In the genomic region with DNA sequence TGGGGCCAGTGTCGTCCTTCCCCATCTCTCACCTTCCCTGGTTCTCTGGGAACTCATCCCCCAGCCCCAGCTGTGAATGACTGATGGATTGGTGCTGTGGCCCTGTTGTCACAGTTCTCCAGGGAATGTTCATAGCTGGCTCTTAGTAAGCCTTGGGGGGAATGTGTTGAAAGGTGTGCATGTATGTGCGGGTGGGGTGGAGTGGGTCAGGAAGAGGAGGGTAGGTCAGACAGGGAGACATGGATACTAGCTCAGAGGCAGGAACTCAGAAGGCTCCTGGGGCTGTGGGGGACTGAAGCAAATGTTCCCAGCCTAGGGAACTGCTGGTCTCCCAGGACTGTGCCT, we compare ENCODE assay signal across 28 cellular contexts. TPM values are rescaled to one million over a fixed set of nuclear protein-coding genes. Genes with fewer than 3 reads are reported as not detected.
A peak's percentile ranks its signal among the peaks of the same experiment; 100 is the strongest.
DNase-seq lines count a peak whose midpoint lies in the region; ATAC-seq, FAIRE-seq and TF ChIP-seq lines count a peak whose summit lies in the region.
"Had no signal": no experiment of that assay in that cellular context is flagged by ENCODE, and none has a peak within 500 bp of the region (broad histone marks: within the 10 kb centered on the region; RNA-seq: fewer than 3 reads in every experiment).

No MANE protein-coding gene starts in this region.

- H3K9me3 ChIP-seq in H9 (ENCODE audit: control insufficient read depth, low read depth, low read length): no peaks in the 10 kb centered on the region
- H3K9me3 ChIP-seq in K562 (replicated peaks; ENCODE audit: control insufficient read depth, insufficient read depth, low read depth, low read length): no peaks in the 10 kb centered on the region
- H3K9me3 ChIP-seq in naive thymus-derived CD4-positive, alpha-beta T cell (ENCODE audit: control insufficient read depth in 2 of 3, low read length in 3 of 3): no peaks in the 10 kb centered on the region
- H3K9me3 ChIP-seq: BLaER1, Peyer's patch had no signal

- H3K27me3 ChIP-seq in H9 (ENCODE audit: insufficient read depth, low read length) (peaks cover 70% of the 10 kb centered on the region), K562 (ENCODE audit: control insufficient read depth in 2 of 2, insufficient read depth in 2 of 2, low read length in 2 of 2) (peaks cover 24 to 61% of the 10 kb centered on the region in 2 experiments)
- H3K27me3 ChIP-seq in naive thymus-derived CD4-positive, alpha-beta T cell (ENCODE audit: control insufficient read depth in 2 of 2, insufficient read depth in 2 of 2, low read length in 2 of 2): peaks cover 0 to 17% of the 10 kb centered on the region in 2 donors

- ATAC-seq in K562: no peak
- no peak for ATAC-seq in naive thymus-derived CD4-positive, alpha-beta T cell
- no peak for ATAC-seq in GM21825 (IDR thresholded peaks at IDR 0.05; ENCODE audit: unreplicated experiment)
- ATAC-seq in HG02678 (IDR thresholded peaks at IDR 0.05; ENCODE audit: unreplicated experiment): no peak

- no peak overlapping the region for H3K4ac ChIP-seq in H9 (ENCODE audit: low read depth, low read length)

- H2BK15ac ChIP-seq in H9 (ENCODE audit: low read depth, low read length): no peak overlapping the region

- no TSS peak for BruUV-seq in K562 (replicated peaks; lab: Mats Ljungman, UMichigan)

- no peak overlapping the region for H2BK5ac ChIP-seq in H9 (ENCODE audit: insufficient read length, low read length)

- H2BK12ac ChIP-seq in H9 (ENCODE audit: insufficient read length, low read depth, low read length): no peak overlapping the region

- no peak for TF ChIP-seq EP300 in K562 (IDR thresholded peaks at IDR 0.05; ENCODE audit: low read length)

- FAIRE-seq in K562 (lab: Jason Lieb, UNC): no peak
- FAIRE-seq: D721Med, GM18507 had no signal

- H4K8ac ChIP-seq in H9 (replicated peaks; ENCODE audit: insufficient read length, low read depth, low read length): no peak overlapping the region

- H2BK120ac ChIP-seq in H9 (ENCODE audit: low read depth, low read length, poor library complexity, severe bottlenecking): no peak overlapping the region

- H3K79me1 ChIP-seq in H9 (ENCODE audit: insufficient read depth, low read depth, low read length, poor library complexity, severe bottlenecking): no peaks in the 10 kb centered on the region

- H3K23me2 ChIP-seq in H9 (ENCODE audit: insufficient read length, low read depth, low read length, poor library complexity, severe bottlenecking): peaks cover 15% of the 10 kb centered on the region

- H3K56ac ChIP-seq in H9 (ENCODE audit: insufficient read length, low read depth, low read length): no peak overlapping the region

- no peak overlapping the region for H4K91ac ChIP-seq in H9 (ENCODE audit: insufficient read length, low read depth, low read length)

- H3K4me1 ChIP-seq in H9 (ENCODE audit: insufficient read depth, low read length) (peaks cover 3% of the 10 kb centered on the region), K562 (replicated peaks in 1 of 2; ENCODE audit: control insufficient read depth in 2 of 2, insufficient read depth in 2 of 2, low read length in 2 of 2) (peaks cover 0 to 35% of the 10 kb centered on the region in 2 experiments; a peak in 3 of 5 replicates)
- peaks cover 9 to 17% of the 10 kb centered on the region in 2 donors for H3K4me1 ChIP-seq in naive thymus-derived CD4-positive, alpha-beta T cell (ENCODE audit: control insufficient read depth in 2 of 2, insufficient read depth in 2 of 2, low read length in 2 of 2)

- no peaks in the 10 kb centered on the region for H3K36me3 ChIP-seq in K562 (ENCODE audit: control insufficient read depth, insufficient read depth, low read length)
- no peaks in the 10 kb centered on the region for H3K36me3 ChIP-seq in naive thymus-derived CD4-positive, alpha-beta T cell (ENCODE audit: control insufficient read depth in 2 of 3, insufficient read depth in 3 of 3, low read length in 3 of 3)
- H3K36me3 ChIP-seq: BLaER1, Peyer's patch had no signal

- H3K9ac ChIP-seq in H9 (ENCODE audit: extremely low read depth, insufficient read length, low read length): no peak overlapping the region
- H3K9ac ChIP-seq in K562 (ENCODE audit: insufficient read depth in 1 of 2, low read depth in 2 of 2, low read length in 2 of 2): peak overlapping the region in 1 of 2 experiments; percentile 5; a peak in 2 of 4 replicates
- H3K9ac ChIP-seq: BLaER1 had no signal

- H3K4me3 Mint-ChIP-seq in H9 (peak overlapping the region in 1 of 2 experiments; percentile 67; a peak in 3 of 5 replicates), progenitor cell of endocrine pancreas (ENCODE audit: low read depth) (no peak overlapping the region)
- H3K4me3 Mint-ChIP-seq in naive thymus-derived CD4-positive, alpha-beta T cell: peak overlapping the region in 6 of 10 donors; percentile 7 to 94 (median 66)

- peaks cover 37 to 70% of the 10 kb centered on the region in 2 experiments for H3K4me1 Mint-ChIP-seq in H9
- peaks cover 15 to 44% (median 24%) of the 10 kb centered on the region in 7 donors for H3K4me1 Mint-ChIP-seq in naive thymus-derived CD4-positive, alpha-beta T cell
- H3K4me1 Mint-ChIP-seq in progenitor cell of endocrine pancreas (ENCODE audit: low read depth): peaks cover 22% of the 10 kb centered on the region

- H4K20me1 ChIP-seq in H9 (ENCODE audit: control insufficient read depth, insufficient read depth, insufficient read length) (no peaks in the 10 kb centered on the region), K562 (replicated peaks; ENCODE audit: control insufficient read depth, insufficient read depth, low read length) (peaks cover 4% of the 10 kb centered on the region)

- H3K23ac ChIP-seq in H9 (ENCODE audit: insufficient read length, low read depth, low read length): no peak overlapping the region

- no peak overlapping the region for H2AK5ac ChIP-seq in H9 (ENCODE audit: insufficient read length, low read length)

- H3K79me2 ChIP-seq in H9 (ENCODE audit: insufficient read depth, low read length) (no peaks in the 10 kb centered on the region), K562 (ENCODE audit: control insufficient read depth, insufficient read depth, low read length) (no peaks in the 10 kb centered on the region)

- H3K18ac ChIP-seq in H9 (ENCODE audit: insufficient read length, low read depth, low read length): no peak overlapping the region

- H3K36me3 Mint-ChIP-seq in H9 (ENCODE audit: insufficient read depth in 1 of 3, low read depth in 3 of 3) (no peaks in the 10 kb centered on the region; a peak in 1 of 7 replicates), progenitor cell of endocrine pancreas (ENCODE audit: insufficient read depth) (no peaks in the 10 kb centered on the region)
- peaks cover 0 to 1% (median 0%) of the 10 kb centered on the region in 5 donors for H3K36me3 Mint-ChIP-seq in naive thymus-derived CD4-positive, alpha-beta T cell
- H3K36me3 Mint-ChIP-seq: CD4-positive, CD25-positive, alpha-beta regulatory T cell; IgD-negative memory B cell had no signal

- peak overlapping the region; percentile 6 for H3K4me2 ChIP-seq in H9 (ENCODE audit: insufficient read depth, insufficient read length, low read length)
- no peak overlapping the region for H3K4me2 ChIP-seq in K562 (ENCODE audit: insufficient read depth, low read length)
- H3K4me2 ChIP-seq: BLaER1 had no signal

- no peak overlapping the region for H2BK20ac ChIP-seq in H9 (ENCODE audit: low read depth, low read length, poor library complexity, severe bottlenecking)

- intact Hi-C loops in K562 (cut with micrococcal nuclease): no loop called here
- intact Hi-C loops in naive thymus-derived CD4-positive, alpha-beta T cell (cut with micrococcal nuclease): no loop called here

- in situ Hi-C loops in K562 (cut with MboI): no loop called here

- WGBS in H9 (ENCODE audit: extremely low coverage, insufficient read length, low lambda C conversion rate): no CpG with 5 or more reads among the region's 2 CpGs
- 14% methylated on average over 2 of the region's 2 CpGs for WGBS in K562 (ENCODE audit: insufficient coverage, low coverage, missing lambda C conversion rate)

- H3K14ac ChIP-seq in H9 (ENCODE audit: insufficient read depth, low read length): no peak overlapping the region

- H3K27me3 Mint-ChIP-seq in H9 (ENCODE audit: low read depth) (peaks cover 98% of the 10 kb centered on the region), progenitor cell of endocrine pancreas (peaks cover 83% of the 10 kb centered on the region)
- H3K27me3 Mint-ChIP-seq in naive thymus-derived CD4-positive, alpha-beta T cell: peaks cover 36 to 86% (median 46%) of the 10 kb centered on the region in 5 donors

- H3K4me3 ChIP-seq in K562: no peak overlapping the region
- H3K4me3 ChIP-seq in naive thymus-derived CD4-positive, alpha-beta T cell (ENCODE audit: low read length): no peak overlapping the region
- H3K4me3 ChIP-seq: Peyer's patch, SK-N-MC had no signal

- CTCF ChIA-PET in K562 (lab: Yijun Ruan, JAX; ENCODE audit: low intra/inter-chr PET ratio): no interaction called here
- CTCF ChIA-PET in naive thymus-derived CD4-positive, alpha-beta T cell (lab: Charles Lee): interaction anchor here (0.6 to 1.1 kb wide), 2 partner anchors 21 to 153 kb away, joined by 3 to 7 read pairs; no protein-coding TSS in a partner anchor

- POLR2A ChIA-PET in K562 (lab: Yijun Ruan, JAX): interaction anchor here (0.6 kb wide), 1 partner anchor 84 kb away, joined by 4 read pairs; no protein-coding TSS in a partner anchor
- POLR2A ChIA-PET in naive thymus-derived CD4-positive, alpha-beta T cell (lab: Charles Lee): interaction anchor here (0.7 kb wide), 1 partner anchor 16 kb away, joined by 3 read pairs; no protein-coding TSS in a partner anchor

- H4K5ac ChIP-seq in H9 (ENCODE audit: insufficient read length, low read depth, low read length): no peak overlapping the region

- H3K9me3 Mint-ChIP-seq in H9: peaks cover 0 to 3% of the 10 kb centered on the region in 2 experiments; a peak in 1 of 5 replicates
- H3K9me3 Mint-ChIP-seq in naive thymus-derived CD4-positive, alpha-beta T cell: peaks cover 0 to 4% (median 0%) of the 10 kb centered on the region in 11 donors
- H3K9me3 Mint-ChIP-seq in progenitor cell of endocrine pancreas (ENCODE audit: low read depth): no peaks in the 10 kb centered on the region
- H3K9me3 Mint-ChIP-seq: IgD-negative memory B cell had no signal

- H3K27ac ChIP-seq in H9 (ENCODE audit: insufficient read length, low read depth, low read length): no peak overlapping the region
- H3K27ac ChIP-seq in K562 (ENCODE audit: extremely low read depth, low read depth, low read length): no peak overlapping the region
- no peak overlapping the region for H3K27ac ChIP-seq in naive thymus-derived CD4-positive, alpha-beta T cell (ENCODE audit: low read depth, low read length)
- H3K27ac ChIP-seq: BLaER1, Peyer's patch, SK-N-MC had no signal

- H3K27ac Mint-ChIP-seq in H9 (no peak overlapping the region), progenitor cell of endocrine pancreas (no peak overlapping the region)
- no peak overlapping the region for H3K27ac Mint-ChIP-seq in naive thymus-derived CD4-positive, alpha-beta T cell
- H3K27ac Mint-ChIP-seq: CD4-positive, CD25-positive, alpha-beta regulatory T cell had no signal

- no peak overlapping the region for H2AFZ ChIP-seq in H9 (ENCODE audit: low read length)
- no peak overlapping the region for H2AFZ ChIP-seq in K562 (ENCODE audit: low read depth, low read length)

- no peak overlapping the region for H3T11ph ChIP-seq in H9 (ENCODE audit: low read length)

- peaks cover 2% of the 10 kb centered on the region for H3K9me1 ChIP-seq in K562 (ENCODE audit: control insufficient read depth, insufficient read depth, low read length)

- no peak for TF ChIP-seq RAD21 in K562 (CRISPR knock-in tag; conservative IDR thresholded peaks at IDR 0.05 in 1 of 2, IDR thresholded peaks at IDR 0.05 in 1 of 2)

- no peak for DNase-seq in H9
- DNase-seq in K562 (ENCODE audit: extremely low read depth in 1 of 4, low spot score in 3 of 4): no peak
- DNase-seq in naive thymus-derived CD4-positive, alpha-beta T cell: no peak
- DNase-seq in progenitor cell of endocrine pancreas (ENCODE audit: low spot score, unreplicated experiment): no peak
- DNase-seq in NCI-H1105 treated with DMSO at 0.1 percent for 48 hours (lab: John Stamatoyannopoulos, UW): no peak
- DNase-seq in NK-92 treated with Interleukin-12 subunit alpha and Interleukin-12 subunit beta, amount 100 ng/mL, for 24 hours (lab: John Stamatoyannopoulos, UW): no peak
- DNase-seq: CD4-positive, CD25-positive, alpha-beta regulatory T cell; NCI-H1048; NCI-H1417 treated with DMSO at 0.1 percent for 48 hours; NCI-H1694 treated with DMSO at 0.1 percent for 48 hours; NCI-H2081 treated with DMSO at 0.1 percent for 48 hours; NCI-H2171; NCI-H226; NCI-H510A; NCI-H69; OCI-M1; Peyer's patch; SIG-M5; SW 1271 had no signal

- no peak for TF ChIP-seq POLR2A in K562 (conservative IDR thresholded peaks at IDR 0.05)

- TF ChIP-seq CTCF in H9 (conservative IDR thresholded peaks at IDR 0.05) (no peak), K562 (IDR thresholded peaks at IDR 0.05 in 2 of 3, conservative IDR thresholded peaks at IDR 0.05 in 1 of 3; ENCODE audit: insufficient read depth in 2 of 3, low read depth in 1 of 3, low read length in 3 of 3) (no peak), progenitor cell of endocrine pancreas (IDR thresholded peaks at IDR 0.05; ENCODE audit: unreplicated experiment) (peak; percentile 1)

RNA-seq across cellular contexts. Expression of gene DLX4, which starts 4.3 kb away (rescaled TPM):
- 1.7 and 2.5 TPM in 2 replicates for total RNA-seq in H9 (2021)
- 2.6 and 9.0 TPM in 2 replicates for total RNA-seq in K562 (2011; cell fraction: chromatin; rRNA removed; ENCODE audit: low replicate concordance)
- 5.0 and 6.3 TPM in 2 replicates for total RNA-seq in K562 (2011; cell fraction: nucleolus; rRNA removed)
- total RNA-seq in K562 (2011; cell fraction: nucleoplasm; rRNA removed): 3.4 and 4.4 TPM in 2 replicates
- total RNA-seq in K562 (2014; rRNA removed): 0.32 and 0.41 TPM in 2 replicates
- 0.25 and 0.32 TPM in 2 replicates for total RNA-seq in K562 (2014; rRNA removed; fragmentation: Illumina TruSeq; extraction: Trizol)
- 0.58 and 0.83 TPM in 2 replicates for total RNA-seq in K562 (2015; rRNA removed; fragmentation: Illumina TruSeq; extraction: Trizol)
- total RNA-seq in K562 (2021): 1.7 TPM in 2 replicates
- polyA plus RNA-seq in K562 (2011; rRNA removed): 1.6 and 2.2 TPM in 2 replicates
- polyA plus RNA-seq in K562 (2011; cell fraction: cytosol; rRNA removed): 0.84 and 2.2 TPM in 2 replicates
- 5.6 and 15.3 TPM in 2 replicates for polyA plus RNA-seq in K562 (2011; cell fraction: nucleus; rRNA removed)
- polyA plus RNA-seq in K562 (2012): 1.6 and 4.2 TPM in 2 replicates
- 0.96 and 1.1 TPM in 2 replicates for polyA plus RNA-seq in K562 (2014; fragmentation: Illumina TruSeq; extraction: Trizol)
- polyA plus RNA-seq in K562 (2014; fragmentation: Nextera tagmentation; extraction: Ambion mirVana): under 1 TPM; 0.15 to 0.39 TPM
- 0.58 and 1.2 TPM in 2 replicates for polyA plus RNA-seq in K562 (2014; rRNA removed)
- 0.72 and 1.4 TPM in 2 replicates for polyA minus RNA-seq in K562 (2011; rRNA and poly(A)+ RNA removed)
- polyA minus RNA-seq in K562 (2011; cell fraction: cytosol; rRNA and poly(A)+ RNA removed): 0.82 and 1.2 TPM in 2 replicates
- 0.67 and 3.2 TPM in 2 replicates for polyA minus RNA-seq in K562 (2011; cell fraction: nucleus; rRNA and poly(A)+ RNA removed)
- total RNA-seq in naive thymus-derived CD4-positive, alpha-beta T cell: 1 to 10 TPM in 2 of 5 experiments, under 1 TPM in 3; 0.34 to 1.6 (median 0.74) TPM
- not detected for polyA plus RNA-seq in naive thymus-derived CD4-positive, alpha-beta T cell
- total RNA-seq in progenitor cell of endocrine pancreas: 1.9 and 2.4 TPM in 2 replicates
- total RNA-seq: CD4-positive, CD25-positive, alpha-beta regulatory T cell; Peyer's patch had no signal
- polyA plus RNA-seq: CD4-positive, CD25-positive, alpha-beta regulatory T cell; IgD-negative memory B cell had no signal

RNA-seq across cellular contexts. Expression of gene DLX3, which starts 21.8 kb away (rescaled TPM):
- total RNA-seq in H9 (2021) (1.1 and 1.2 TPM in 2 replicates), K562 (2014; rRNA removed) (not detected in 2 replicates), K562 (2014; rRNA removed; fragmentation: Illumina TruSeq; extraction: Trizol) (not detected in 2 replicates), K562 (2015; rRNA removed; fragmentation: Illumina TruSeq; extraction: Trizol) (not detected in 2 replicates), K562 (2021) (not detected in 2 replicates), progenitor cell of endocrine pancreas (1.5 and 1.8 TPM in 2 replicates)
- not detected in 2 replicates for total RNA-seq in K562 (2011; cell fraction: chromatin; rRNA removed; ENCODE audit: low replicate concordance)
- not detected in 2 replicates for total RNA-seq in K562 (2011; cell fraction: nucleolus; rRNA removed)
- total RNA-seq in K562 (2011; cell fraction: nucleoplasm; rRNA removed): not detected in 2 replicates
- polyA plus RNA-seq in K562 (2011; rRNA removed) (not detected in 2 replicates), K562 (2014; fragmentation: Illumina TruSeq; extraction: Trizol) (not detected in 2 replicates), K562 (2014; fragmentation: Nextera tagmentation; extraction: Ambion mirVana) (not detected), K562 (2014; rRNA removed) (not detected in 2 replicates)
- polyA plus RNA-seq in K562 (2011; cell fraction: cytosol; rRNA removed): not detected in 2 replicates
- polyA plus RNA-seq in K562 (2011; cell fraction: nucleus; rRNA removed): not detected in 2 replicates
- not detected in 2 replicates for polyA plus RNA-seq in K562 (2012)
- not detected in 2 replicates for polyA minus RNA-seq in K562 (2011; rRNA and poly(A)+ RNA removed)
- not detected in 2 replicates for polyA minus RNA-seq in K562 (2011; cell fraction: cytosol; rRNA and poly(A)+ RNA removed)
- polyA minus RNA-seq in K562 (2011; cell fraction: nucleus; rRNA and poly(A)+ RNA removed): not detected in 2 replicates
- not detected for total RNA-seq in naive thymus-derived CD4-positive, alpha-beta T cell
- not detected for polyA plus RNA-seq in naive thymus-derived CD4-positive, alpha-beta T cell
- total RNA-seq: A172; CD4-positive, CD25-positive, alpha-beta regulatory T cell; Peyer's patch had no signal
- polyA plus RNA-seq: AG04450, IgD-negative memory B cell had no signal
